ENCODE assay signal across 1 cellular context in genomic region chr2:28566441-28567075, GRCh38.
TF ChIP-seq lines count a peak whose summit lies in the region.

No MANE protein-coding gene starts in this region.

TF ChIP-seq in HepG2, 621 proteins besides CTCF, POLR2A, EP300 and RAD21 (continued from another document and continues in another):
- TF ChIP-seq AHDC1 (CRISPR knock-in tag; IDR thresholded peaks at IDR 0.05; ENCODE audit: borderline replicate concordance) (no peak), ZNF768 (CRISPR knock-in tag; IDR thresholded peaks at IDR 0.05) (peak; percentile 80), RFX3 (CRISPR knock-in tag; IDR thresholded peaks at IDR 0.05) (no peak), MAFG (CRISPR knock-in tag; IDR thresholded peaks at IDR 0.05) (no peak), DMAP1 (CRISPR knock-in tag; IDR thresholded peaks at IDR 0.05) (peak; percentile 59; the same call in 1 of the 2 replicates), YEATS2 (CRISPR knock-in tag; IDR thresholded peaks at IDR 0.05; ENCODE audit: borderline replicate concordance) (no peak), NCOA2 (CRISPR knock-in tag; IDR thresholded peaks at IDR 0.05) (0 out of 2 replicates have a peak, but pooled peaks have one; percentile 45), KAT8 (CRISPR knock-in tag; IDR thresholded peaks at IDR 0.05) (peak; percentile 72), TMF1 (CRISPR knock-in tag; IDR thresholded peaks at IDR 0.05; ENCODE audit: low read depth) (no peak), IRF2 (CRISPR knock-in tag; IDR thresholded peaks at IDR 0.05) (peak; percentile 64; the same call in 1 of the 2 replicates), ZNF841 (CRISPR knock-in tag; IDR thresholded peaks at IDR 0.05; ENCODE audit: borderline replicate concordance) (no peak), DZIP1 (CRISPR knock-in tag; IDR thresholded peaks at IDR 0.05) (no peak), ZNF282 (IDR thresholded peaks at IDR 0.05; ENCODE audit: partially characterized antibody) (no peak), XRCC5 (optimal IDR thresholded peaks at IDR 0.05; ENCODE audit: low read length) (peak; percentile 97), PRPF4 (IDR thresholded peaks at IDR 0.05; ENCODE audit: low read depth, low read length, poor library complexity, severe bottlenecking) (no peak), CHD4 (IDR thresholded peaks at IDR 0.05; ENCODE audit: borderline replicate concordance, low read length) (no peak), ZNF264 (CRISPR knock-in tag; IDR thresholded peaks at IDR 0.05) (no peak), ZNF180 (CRISPR knock-in tag; IDR thresholded peaks at IDR 0.05; ENCODE audit: borderline replicate concordance, low read depth) (no peak), LRRFIP1 (CRISPR knock-in tag; conservative IDR thresholded peaks at IDR 0.05) (no peak), ZNF660 (CRISPR knock-in tag; IDR thresholded peaks at IDR 0.05; ENCODE audit: borderline replicate concordance, low read depth) (no peak), ZNF770 (CRISPR knock-in tag; IDR thresholded peaks at IDR 0.05) (no peak), MTERF4 (CRISPR knock-in tag; IDR thresholded peaks at IDR 0.05) (no peak), RNF219 (CRISPR knock-in tag; IDR thresholded peaks at IDR 0.05) (no peak), SIX1 (CRISPR knock-in tag; IDR thresholded peaks at IDR 0.05; ENCODE audit: borderline replicate concordance) (no peak), ARNTL (CRISPR knock-in tag; IDR thresholded peaks at IDR 0.05) (no peak), ARID5B (CRISPR knock-in tag; IDR thresholded peaks at IDR 0.05) (peak; percentile 48), ZNF567 (CRISPR knock-in tag; IDR thresholded peaks at IDR 0.05; ENCODE audit: borderline replicate concordance) (0 out of 2 replicates have a peak, but pooled peaks have one; percentile 50), KLF11 (CRISPR knock-in tag; IDR thresholded peaks at IDR 0.05) (peak; percentile 84), POGK (CRISPR knock-in tag; conservative IDR thresholded peaks at IDR 0.05) (no peak), ISL2 (CRISPR knock-in tag; IDR thresholded peaks at IDR 0.05) (0 out of 2 replicates have a peak, but pooled peaks have one; percentile 15), HNF4G (IDR thresholded peaks at IDR 0.05; ENCODE audit: borderline replicate concordance, low read depth, low read length) (no peak), HNF4G (CRISPR knock-in tag; IDR thresholded peaks at IDR 0.05; ENCODE audit: borderline replicate concordance, low read depth) (peak; percentile 26; the same call in 1 of the 2 replicates), NFE2 (CRISPR knock-in tag; IDR thresholded peaks at IDR 0.05) (no peak), NR2F6 (IDR thresholded peaks at IDR 0.05) (no peak), NR2F6 (CRISPR knock-in tag; IDR thresholded peaks at IDR 0.05) (peak; percentile 53; the same call in 1 of the 2 replicates)
